In genomic region chr11:120339394-120339890, GRCh38 we compare ENCODE assay signal across 1 cellular context.
TF ChIP-seq lines count a peak whose summit lies in the region.

No MANE protein-coding gene starts in this region.

TF ChIP-seq in SK-N-SH treated with all-trans-retinoic acid at 6 μM for 48 hours, 23 proteins besides CTCF, POLR2A, EP300 and RAD21 (continued from another document):
- TF ChIP-seq TSHZ2 (CRISPR knock-in tag; IDR thresholded peaks at IDR 0.05) (no peak), ISL1 (CRISPR knock-in tag; IDR thresholded peaks at IDR 0.05) (no peak)
